ENCODE assay signal across 9 cellular contexts in genomic region chr1:99758073-99758511, GRCh38. TPM values are rescaled to one million over a fixed set of nuclear protein-coding genes. Genes with fewer than 3 reads are reported as not detected.
DNase-seq lines count a peak whose midpoint lies in the region; ATAC-seq and TF ChIP-seq lines count a peak whose summit lies in the region.
"Had no signal": no experiment of that assay in that cellular context is flagged by ENCODE, and none has a peak within 500 bp of the region (broad histone marks: within the 10 kb centered on the region; RNA-seq: fewer than 3 reads in every experiment).

No MANE protein-coding gene starts in this region.

- H3K36me3 ChIP-seq in lower lobe of right lung (no peaks in the 10 kb centered on the region), uterus (no peaks in the 10 kb centered on the region)

- intact Hi-C loops in lower lobe of right lung (cut with DNase I) = no loop called here
- intact Hi-C loops in uterus (cut with DNase I; ENCODE audit: low total_unique reads) = no loop called here

- H3K4me3 Mint-ChIP-seq in activated naive CD8-positive, alpha-beta T cell treated with anti-CD3 and anti-CD28 coated beads for 36 hours = peak overlapping the region; percentile 47

- H3K9me3 Mint-ChIP-seq in activated naive CD8-positive, alpha-beta T cell treated with anti-CD3 and anti-CD28 coated beads for 36 hours = peaks cover 5% of the 10 kb centered on the region

- ATAC-seq in GM19395 (IDR thresholded peaks at IDR 0.05; ENCODE audit: unreplicated experiment) (peak; percentile 85), HG03045 (IDR thresholded peaks at IDR 0.05; ENCODE audit: unreplicated experiment) (peak; percentile 64), lower lobe of right lung (no peak)

- no peak overlapping the region for H3K27ac Mint-ChIP-seq in activated naive CD8-positive, alpha-beta T cell treated with anti-CD3 and anti-CD28 coated beads for 36 hours

- peak; percentile 7 for DNase-seq in AG10803 (ENCODE audit: low read depth)
- DNase-seq in activated naive CD8-positive, alpha-beta T cell treated with anti-CD3 and anti-CD28 coated beads for 36 hours = no peak
- DNase-seq in mesenteric fat pad (ENCODE audit: low spot score) = no peak
- no peak for DNase-seq in lower lobe of right lung
- DNase-seq in superior temporal gyrus (ENCODE audit: extremely low spot score) = no peak
- DNase-seq in uterus = no peak

- peaks cover 18% of the 10 kb centered on the region for H3K4me1 Mint-ChIP-seq in activated naive CD8-positive, alpha-beta T cell treated with anti-CD3 and anti-CD28 coated beads for 36 hours

- H3K36me3 Mint-ChIP-seq in activated naive CD8-positive, alpha-beta T cell treated with anti-CD3 and anti-CD28 coated beads for 36 hours = peaks cover 5% of the 10 kb centered on the region

- no peaks in the 10 kb centered on the region for H3K27me3 Mint-ChIP-seq in activated naive CD8-positive, alpha-beta T cell treated with anti-CD3 and anti-CD28 coated beads for 36 hours

- TF ChIP-seq POLR2A in uterus (IDR thresholded peaks at IDR 0.05) = no peak

- H3K9me3 ChIP-seq in lower lobe of right lung (no peaks in the 10 kb centered on the region), uterus (no peaks in the 10 kb centered on the region)

- H3K27ac ChIP-seq in lower lobe of right lung (no peak overlapping the region), uterus (peak overlapping the region in 1 of 2 donors; percentile 1)
- H3K27ac ChIP-seq: C4-2B had no signal

- H3K27me3 ChIP-seq in lower lobe of right lung (ENCODE audit: low read depth) (no peaks in the 10 kb centered on the region), uterus (no peaks in the 10 kb centered on the region)

- H3K4me3 ChIP-seq in AG10803 (ENCODE audit: low read length) = no peak overlapping the region
- H3K4me3 ChIP-seq in lower lobe of right lung = no peak overlapping the region
- no peak overlapping the region for H3K4me3 ChIP-seq in uterus

- peaks cover 34% of the 10 kb centered on the region for H3K4me1 ChIP-seq in lower lobe of right lung
- H3K4me1 ChIP-seq in uterus = no peaks in the 10 kb centered on the region

- no peak for TF ChIP-seq CTCF in AG10803 (conservative IDR thresholded peaks at IDR 0.05; ENCODE audit: low read length)
- no peak for TF ChIP-seq CTCF in lower lobe of right lung (IDR thresholded peaks at IDR 0.05)
- TF ChIP-seq CTCF in uterus (IDR thresholded peaks at IDR 0.05) = no peak

RNA-seq across cellular contexts. Expression of gene FRRS1, which starts 8.3 kb away (rescaled TPM):
- 1 to 10 TPM; 4.2 to 4.3 TPM for total RNA-seq in activated naive CD8-positive, alpha-beta T cell treated with anti-CD3 and anti-CD28 coated beads for 36 hours
- total RNA-seq in mesenteric fat pad (6.0 TPM), lower lobe of right lung (9.1 TPM), uterus (10 to 100 TPM in 2 of 4 donors, 1 to 10 TPM in 1, under 1 TPM in 1; 0.51 to 28.6 (median 14.5) TPM)

Comparison
In these comparisons a context has a peak if more than half of its experiments do, and no peak if none do; other contexts are left out.
1. ATAC-seq: peak in GM19395 (single experiment) and HG03045 (single experiment); none in lower lobe of right lung (0 of 2).